In the genomic region with DNA sequence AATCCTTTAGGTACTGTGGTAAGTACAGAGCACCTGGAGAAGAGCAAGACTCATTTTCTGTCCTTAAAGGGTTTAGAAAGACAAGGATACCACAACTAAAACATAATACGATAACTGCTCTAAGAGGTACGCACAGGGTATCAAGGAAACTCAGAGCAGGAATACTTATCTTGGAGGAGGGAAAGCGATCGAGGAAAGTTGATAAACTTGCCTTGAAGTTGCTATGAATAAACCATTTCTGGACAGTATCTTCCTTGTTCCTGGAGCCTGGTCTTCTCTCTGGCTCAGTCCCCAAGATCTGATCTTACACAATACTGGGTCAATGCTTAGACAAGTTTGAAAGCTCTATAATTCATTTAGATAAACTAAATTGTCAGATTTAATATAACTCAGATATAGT, we compare ENCODE assay signal across 13 cellular contexts.
"Had no signal": no experiment of that assay in that cellular context is flagged by ENCODE, and none has a peak within 500 bp of the region (broad histone marks: within the 10 kb centered on the region; RNA-seq: fewer than 3 reads in every experiment).

No MANE protein-coding gene starts in this region.

- H3K27me3 ChIP-seq: right atrium auricular region had no signal

- ATAC-seq: foreskin keratinocyte; naive thymus-derived CD4-positive, alpha-beta T cell; stimulated activated memory B cell treated with anti-CD40 and anti-IgM and Interleukin-4, amounts not matched to agents 10 μg/mL and 1 μg/mL and 100 μg/mL, for 72 hours; stimulated activated naive CD8-positive, alpha-beta T cell treated with anti-CD3 and anti-CD28 coated beads, Interleukin-15, amount 100 ng/mL, for 72 hours had no signal

- FAIRE-seq: urothelium cell line had no signal

- H3K36me3 ChIP-seq: neutrophil, right atrium auricular region had no signal

- H3K4me3 ChIP-seq: right atrium auricular region had no signal

- H3K27ac ChIP-seq: foreskin keratinocyte, neutrophil, right atrium auricular region had no signal

- DNase-seq: central memory CD4-positive, alpha-beta T cell; foreskin keratinocyte; mesendoderm; naive thymus-derived CD4-positive, alpha-beta T cell; nephron progenitor cell; posterior cingulate gyrus; stimulated activated CD4-positive, alpha-beta T cell treated with anti-CD3 and anti-CD28 coated beads, Interleukin-4, amount 100 ng/mL, for 1 hour; stimulated activated naive CD8-positive, alpha-beta T cell treated with anti-CD3 and anti-CD28 coated beads, Interleukin-15, amount 100 ng/mL, for 72 hours; trophoblast cell had no signal

- H3K9me3 ChIP-seq: neutrophil, right atrium auricular region had no signal

- H3K4me1 ChIP-seq: right atrium auricular region had no signal
